ENCODE assay signal across 15 cellular contexts in genomic region chr17:64378890-64379354, GRCh38. TPM values are rescaled to one million over a fixed set of nuclear protein-coding genes. Genes with fewer than 3 reads are reported as not detected.
DNase-seq lines count a peak whose midpoint lies in the region; ATAC-seq and TF ChIP-seq lines count a peak whose summit lies in the region.
"Had no signal": no experiment of that assay in that cellular context is flagged by ENCODE, and none has a peak within 500 bp of the region (broad histone marks: within the 10 kb centered on the region; RNA-seq: fewer than 3 reads in every experiment).

No MANE protein-coding gene starts in this region.

- no peaks in the 10 kb centered on the region for H3K36me3 ChIP-seq in GM06990 (ENCODE audit: control insufficient read depth, insufficient read depth, low read length)
- no peaks in the 10 kb centered on the region for H3K36me3 ChIP-seq in KMS-11 (ENCODE audit: insufficient read depth)

- no peaks in the 10 kb centered on the region for H4K20me1 ChIP-seq in KMS-11 (ENCODE audit: insufficient read depth)

- no peaks in the 10 kb centered on the region for H3K27me3 Mint-ChIP-seq in naive thymus-derived CD8-positive, alpha-beta T cell
- H3K27me3 Mint-ChIP-seq: stimulated activated naive CD8-positive, alpha-beta T cell treated with anti-CD3 and anti-CD28 coated beads, Interleukin-15, Interleukin-2, amounts not matched to agents 100 ng/mL and 50 ng/mL, for 24 hours had no signal

- ATAC-seq in naive thymus-derived CD8-positive, alpha-beta T cell, result no peak
- ATAC-seq in foreskin keratinocyte (no peak), GM18520 (IDR thresholded peaks at IDR 0.05; ENCODE audit: unreplicated experiment) (no peak)

- DNase-seq in GM06990 (ENCODE audit: extremely low read depth, insufficient read length) (peak; percentile 51), choroid plexus epithelial cell (ENCODE audit: low read depth) (peak; percentile 41), foreskin keratinocyte (no peak), KG1 (lab: John Stamatoyannopoulos, UW) (no peak)
- no peak for DNase-seq in naive thymus-derived CD8-positive, alpha-beta T cell
- no peak for DNase-seq in activated CD4-positive, alpha-beta T cell treated with anti-CD3 and anti-CD28 coated beads, Interleukin-2, amount 50 U/mL, for 1 hour
- DNase-seq: activated CD8-positive, alpha-beta memory T cell treated with anti-CD3 and anti-CD28 coated beads, Interleukin-2, amount 50 U/mL, for 4 hours; amygdala; GDM1; NCI-H1092 treated with DMSO at 0.1 percent for 48 hours; stimulated activated CD4-positive, alpha-beta T cell treated with anti-CD3 and anti-CD28 coated beads, Interleukin-4, amount 100 ng/mL, for 1 hour had no signal

- peak overlapping the region; percentile 28; the same call in 1 of the 2 replicates for H3K9ac ChIP-seq in KMS-11

- peaks cover 3 to 89% (median 12%) of the 10 kb centered on the region in 3 donors for H3K36me3 Mint-ChIP-seq in naive thymus-derived CD8-positive, alpha-beta T cell

- H3K4me3 ChIP-seq in GM06990 (replicated peaks; ENCODE audit: low read depth, low read length) (no peak overlapping the region), KMS-11 (IDR thresholded peaks at IDR 0.05; ENCODE audit: insufficient read depth, low read depth, low read length) (no peak overlapping the region), choroid plexus epithelial cell (ENCODE audit: low read depth, low read length) (no peak overlapping the region)

- peak overlapping the region; percentile 78 for H3K4me2 ChIP-seq in KMS-11

- POLR2A ChIA-PET in naive thymus-derived CD8-positive, alpha-beta T cell (lab: Charles Lee), result interaction anchor here (0.6 to 1.5 kb wide), 8 partner anchors 9 to 779 kb away, joined by 3 to 6 read pairs (median 4); no protein-coding TSS in a partner anchor

- peaks cover 75% of the 10 kb centered on the region for H3K4me1 ChIP-seq in KMS-11 (ENCODE audit: low read depth, poor library complexity, severe bottlenecking)
- H3K4me1 ChIP-seq in foreskin keratinocyte, result no peaks in the 10 kb centered on the region

- peaks cover 27 to 65% (median 47%) of the 10 kb centered on the region in 4 donors for H3K4me1 Mint-ChIP-seq in naive thymus-derived CD8-positive, alpha-beta T cell

- H3K27ac ChIP-seq in KMS-11 (peak overlapping the region; percentile 83), foreskin keratinocyte (no peak overlapping the region)
- H3K27ac ChIP-seq: C4-2B had no signal

- H3K79me2 ChIP-seq in KMS-11 (ENCODE audit: insufficient read depth, low read depth), result no peaks in the 10 kb centered on the region

- no peaks in the 10 kb centered on the region for H3K27me3 ChIP-seq in GM06990 (replicated peaks; ENCODE audit: control insufficient read depth, insufficient read depth, low read length)
- no peaks in the 10 kb centered on the region for H3K27me3 ChIP-seq in KMS-11 (ENCODE audit: insufficient read depth, low read depth)
- peaks cover 12% of the 10 kb centered on the region for H3K27me3 ChIP-seq in foreskin keratinocyte

- peak overlapping the region in 2 of 10 donors; percentile 16 to 34 for H3K4me3 Mint-ChIP-seq in naive thymus-derived CD8-positive, alpha-beta T cell
- H3K4me3 Mint-ChIP-seq: stimulated activated naive CD8-positive, alpha-beta T cell treated with anti-CD3 and anti-CD28 coated beads, Interleukin-15, Interleukin-2, amounts not matched to agents 100 ng/mL and 50 ng/mL, for 24 hours had no signal

- no peak overlapping the region for H2AFZ ChIP-seq in KMS-11 (ENCODE audit: low read depth)

- TF ChIP-seq CTCF in GM06990 (IDR thresholded peaks at IDR 0.05; ENCODE audit: insufficient read depth, low read length, poor library complexity, severe bottlenecking) (no peak), KMS-11 (conservative IDR thresholded peaks at IDR 0.05; ENCODE audit: low read depth, low read length) (no peak), choroid plexus epithelial cell (conservative IDR thresholded peaks at IDR 0.05; ENCODE audit: low read depth, low read length) (no peak), foreskin keratinocyte (conservative IDR thresholded peaks at IDR 0.05) (no peak)

- H3K27ac Mint-ChIP-seq in naive thymus-derived CD8-positive, alpha-beta T cell, result peak overlapping the region; percentile 30 to 86 (median 76)
- H3K27ac Mint-ChIP-seq: stimulated activated naive CD8-positive, alpha-beta T cell treated with anti-CD3 and anti-CD28 coated beads, Interleukin-15, Interleukin-2, amounts not matched to agents 100 ng/mL and 50 ng/mL, for 24 hours had no signal

- H3K9me3 Mint-ChIP-seq in naive thymus-derived CD8-positive, alpha-beta T cell, result no peaks in the 10 kb centered on the region
- H3K9me3 Mint-ChIP-seq: stimulated activated naive CD8-positive, alpha-beta T cell treated with anti-CD3 and anti-CD28 coated beads, Interleukin-15, Interleukin-2, amounts not matched to agents 100 ng/mL and 50 ng/mL, for 24 hours had no signal

RNA-seq across cellular contexts. Expression of gene PECAM1, which starts 11.7 kb away (rescaled TPM):
- 100 to 1,000 TPM; 172 to 177 TPM for total RNA-seq in naive thymus-derived CD8-positive, alpha-beta T cell
- polyA plus RNA-seq in naive thymus-derived CD8-positive, alpha-beta T cell, result 100 to 1,000 TPM; 168 to 264 (median 187) TPM
- not detected in 2 replicates for total RNA-seq in foreskin keratinocyte
- not detected in 2 replicates for polyA plus RNA-seq in foreskin keratinocyte

Comparison
In these comparisons a context has a peak if more than half of its experiments do, and no peak if none do; other contexts are left out.
1. DNase-seq: peak in GM06990 (single experiment) and choroid plexus epithelial cell (single experiment); none in naive thymus-derived CD8-positive, alpha-beta T cell (0 of 10), foreskin keratinocyte (0 of 2), activated CD4-positive, alpha-beta T cell treated with anti-CD3 and anti-CD28 coated beads, Interleukin-2, amount 50 U/mL, for 1 hour (single experiment) and KG1 (single experiment).
2. RNA of gene PECAM1, which starts 11.7 kb away (total RNA-seq): 172 to 177 TPM in naive thymus-derived CD8-positive, alpha-beta T cell; not detected in foreskin keratinocyte; every median in the first group is over 100 times any median in the second.